ENCODE assay signal across 15 cellular contexts in the genomic region with DNA sequence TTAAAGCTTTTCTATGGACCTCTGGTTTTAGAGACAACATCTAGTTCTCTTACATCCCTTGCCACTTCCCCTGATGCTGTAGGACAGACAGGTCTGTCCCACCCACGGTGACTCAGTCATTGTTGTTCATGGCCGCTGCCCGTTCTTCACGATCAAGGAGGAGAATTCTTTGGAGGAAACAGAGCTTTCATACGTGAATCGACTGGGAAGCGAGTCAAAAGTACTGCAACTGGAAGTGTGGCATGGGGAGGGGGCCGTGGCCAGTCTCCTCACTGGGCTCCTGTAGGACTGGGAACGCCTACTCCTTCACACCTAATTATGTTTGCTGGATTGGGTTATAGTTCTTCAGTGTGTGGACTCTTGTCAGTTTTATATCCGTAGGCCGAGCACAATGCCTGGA. TPM values are rescaled to one million over a fixed set of nuclear protein-coding genes. Genes with fewer than 3 reads are reported as not detected.
A peak's percentile ranks its signal among the peaks of the same experiment; 100 is the strongest.
DNase-seq lines count a peak whose midpoint lies in the region; ATAC-seq, FAIRE-seq and TF ChIP-seq lines count a peak whose summit lies in the region.
"Had no signal": no experiment of that assay in that cellular context is flagged by ENCODE, and none has a peak within 500 bp of the region (broad histone marks: within the 10 kb centered on the region; RNA-seq: fewer than 3 reads in every experiment).

No MANE protein-coding gene starts in this region.

- H3K56ac ChIP-seq in H9 (ENCODE audit: insufficient read length, low read depth, low read length) = no peak overlapping the region

- intact Hi-C loops in PC-3 (cut with micrococcal nuclease) = no loop called here

- no peaks in the 10 kb centered on the region; a peak in 1 of 5 replicates for H3K9me3 Mint-ChIP-seq in H9

- no TSS peak for BruUV-seq in PC-3 (replicated peaks; lab: Mats Ljungman, UMichigan)

- H3K9ac ChIP-seq in H9 (ENCODE audit: extremely low read depth, insufficient read length, low read length) (no peak overlapping the region), PC-3 (ENCODE audit: low read length) (no peak overlapping the region), neural cell (ENCODE audit: low read length) (no peak overlapping the region)

- no peak overlapping the region for H3K4ac ChIP-seq in H9 (ENCODE audit: low read depth, low read length)

- POLR2A ChIA-PET in PC-3 (lab: Charles Lee; ENCODE audit: unreplicated experiment) = no interaction called here

- H3K27me3 ChIP-seq in H9 (ENCODE audit: insufficient read depth, low read length) (no peaks in the 10 kb centered on the region), PC-3 (ENCODE audit: low read length) (no peaks in the 10 kb centered on the region), neural cell (ENCODE audit: insufficient read depth, low read depth, low read length) (no peaks in the 10 kb centered on the region)

- no peak overlapping the region for H3K23ac ChIP-seq in H9 (ENCODE audit: insufficient read length, low read depth, low read length)

- no peak overlapping the region for H2BK12ac ChIP-seq in H9 (ENCODE audit: insufficient read length, low read depth, low read length)

- no peak overlapping the region for H3K27ac Mint-ChIP-seq in H9

- no peaks in the 10 kb centered on the region for H3K79me1 ChIP-seq in H9 (ENCODE audit: insufficient read depth, low read depth, low read length, poor library complexity, severe bottlenecking)

- no peak overlapping the region for H2BK20ac ChIP-seq in H9 (ENCODE audit: low read depth, low read length, poor library complexity, severe bottlenecking)

- H3K79me2 ChIP-seq in H9 (ENCODE audit: insufficient read depth, low read length) (no peaks in the 10 kb centered on the region), PC-3 (ENCODE audit: low read length) (peaks cover 3% of the 10 kb centered on the region), neural cell (replicated peaks; ENCODE audit: insufficient read depth, low read length) (peaks cover 8% of the 10 kb centered on the region)

- H3K4me3 Mint-ChIP-seq in H9 = no peak overlapping the region

- H2BK15ac ChIP-seq in H9 (ENCODE audit: low read depth, low read length) = no peak overlapping the region

- H3K4me1 Mint-ChIP-seq in H9 = peaks cover 13 to 17% of the 10 kb centered on the region in 2 experiments

- no peak for TF ChIP-seq EP300 in neural cell (conservative IDR thresholded peaks at IDR 0.05; ENCODE audit: poor library complexity, severe bottlenecking)

- no peak overlapping the region for H3K14ac ChIP-seq in H9 (ENCODE audit: insufficient read depth, low read length)

- H3K4me3 ChIP-seq in PC-3 (ENCODE audit: low read length) = no peak overlapping the region
- no peak overlapping the region for H3K4me3 ChIP-seq in neural cell (ENCODE audit: low read length)

- H4K8ac ChIP-seq in H9 (replicated peaks; ENCODE audit: insufficient read length, low read depth, low read length) = no peak overlapping the region

- H3K4me2 ChIP-seq in H9 (ENCODE audit: insufficient read depth, insufficient read length, low read length) (no peak overlapping the region), PC-3 (ENCODE audit: low read length) (peak overlapping the region; percentile 27), neural cell (ENCODE audit: low read length) (no peak overlapping the region)

- no peak overlapping the region for H4K5ac ChIP-seq in H9 (ENCODE audit: insufficient read length, low read depth, low read length)

- H3T11ph ChIP-seq in H9 (ENCODE audit: low read length) = no peak overlapping the region

- no peak for FAIRE-seq in RCC 7860 (lab: Jason Lieb, UNC)
- FAIRE-seq: GM18507 had no signal

- H3K36me3 Mint-ChIP-seq in H9 (ENCODE audit: insufficient read depth in 1 of 3, low read depth in 3 of 3) = no peaks in the 10 kb centered on the region

- CTCF ChIA-PET in PC-3 (lab: Charles Lee) = no interaction called here

- H3K27ac ChIP-seq in H9 (ENCODE audit: insufficient read length, low read depth, low read length) (no peak overlapping the region), PC-3 (ENCODE audit: low read length) (no peak overlapping the region), neural cell (ENCODE audit: low read length) (peak overlapping the region; percentile 25)

- H3F3A ChIP-seq in PC-3 (ENCODE audit: low read length, unreplicated experiment) (no peaks in the 10 kb centered on the region), neural cell (ENCODE audit: insufficient read depth, low read length, poor library complexity, severe bottlenecking) (no peaks in the 10 kb centered on the region)

- no peaks in the 10 kb centered on the region for H3K9me2 ChIP-seq in PC-3 (replicated peaks; ENCODE audit: low read length)
- no peaks in the 10 kb centered on the region for H3K9me2 ChIP-seq in neural cell (ENCODE audit: insufficient read depth, low read length)

- DNase-seq in H9 = no peak
- DNase-seq in PC-3 = peak; percentile 35
- peak; percentile 25 for DNase-seq in dermis blood vessel endothelial cell
- DNase-seq in GM19240 (ENCODE audit: insufficient read length, low spot score) = no peak
- no peak for DNase-seq in RCC 7860 (ENCODE audit: low spot score)
- DNase-seq in activated CD4-positive, CD25-positive, alpha-beta regulatory T cell (lab: John Stamatoyannopoulos, UW) = no peak
- DNase-seq: AML-193, Calu3, KBM-7, NCI-H1092, NCI-H345 had no signal

- no peak overlapping the region for H2AK5ac ChIP-seq in H9 (ENCODE audit: insufficient read length, low read length)

- H4K91ac ChIP-seq in H9 (ENCODE audit: insufficient read length, low read depth, low read length) = no peak overlapping the region

- H3K23me2 ChIP-seq in H9 (ENCODE audit: insufficient read length, low read depth, low read length, poor library complexity, severe bottlenecking) = peaks cover 4% of the 10 kb centered on the region

- H3K18ac ChIP-seq in H9 (ENCODE audit: insufficient read length, low read depth, low read length) = peak overlapping the region; percentile 36

- no peak for ATAC-seq in PC-3
- no peak for ATAC-seq in HG03196 (IDR thresholded peaks at IDR 0.05; ENCODE audit: unreplicated experiment)
- ATAC-seq: HCT116 had no signal

- H2AFZ ChIP-seq in H9 (ENCODE audit: low read length) = no peak overlapping the region
- peak overlapping the region; percentile 30 for H2AFZ ChIP-seq in PC-3 (ENCODE audit: low read length)
- no peak overlapping the region for H2AFZ ChIP-seq in neural cell (ENCODE audit: low read depth, low read length)

- no peak overlapping the region for H2BK5ac ChIP-seq in H9 (ENCODE audit: insufficient read length, low read length)

- no peak overlapping the region for H2BK120ac ChIP-seq in H9 (ENCODE audit: low read depth, low read length, poor library complexity, severe bottlenecking)

- H3K9me3 ChIP-seq in H9 (ENCODE audit: control insufficient read depth, low read depth, low read length) (no peaks in the 10 kb centered on the region), PC-3 (ENCODE audit: low read length) (no peaks in the 10 kb centered on the region), neural cell (ENCODE audit: low read length) (no peaks in the 10 kb centered on the region)

- H3K36me3 ChIP-seq in PC-3 (ENCODE audit: low read depth, low read length) (no peaks in the 10 kb centered on the region), neural cell (ENCODE audit: insufficient read depth, low read length) (no peaks in the 10 kb centered on the region)

- WGBS in H9 (ENCODE audit: extremely low coverage, insufficient read length, low lambda C conversion rate) = no CpG with 5 or more reads among the region's 11 CpGs

- TF ChIP-seq RAD21 in neural cell (conservative IDR thresholded peaks at IDR 0.05) = no peak

- H3K4me1 ChIP-seq in H9 (ENCODE audit: insufficient read depth, low read length) (no peaks in the 10 kb centered on the region), PC-3 (ENCODE audit: insufficient read depth, low read length) (peaks cover 5% of the 10 kb centered on the region; the same call in 1 of the 2 replicates)

- H3K27me3 Mint-ChIP-seq in H9 (ENCODE audit: low read depth) = peaks cover 9% of the 10 kb centered on the region

- no peaks in the 10 kb centered on the region for H4K20me1 ChIP-seq in H9 (ENCODE audit: control insufficient read depth, insufficient read depth, insufficient read length)
- no peaks in the 10 kb centered on the region for H4K20me1 ChIP-seq in PC-3 (ENCODE audit: low read length)
- H4K20me1 ChIP-seq in neural cell (ENCODE audit: insufficient read depth) = no peaks in the 10 kb centered on the region

- TF ChIP-seq CTCF in H9 (conservative IDR thresholded peaks at IDR 0.05) = no peak
- TF ChIP-seq CTCF in PC-3 (conservative IDR thresholded peaks at IDR 0.05; ENCODE audit: low read depth, low read length) = no peak
- no peak for TF ChIP-seq CTCF in neural cell (IDR thresholded peaks at IDR 0.05; ENCODE audit: poor library complexity, severe bottlenecking)

TF ChIP-seq in neural cell, 6 proteins besides CTCF, POLR2A, EP300 and RAD21 (continues in another document):
- TF ChIP-seq TAF1 (IDR thresholded peaks at IDR 0.05; ENCODE audit: low read depth) = no peak

RNA-seq across cellular contexts. Expression of a gene that starts 4.4 kb away (rescaled TPM):
- total RNA-seq in H9 (2021) (34.8 and 37.7 TPM in 2 replicates), PC-3 (2014; rRNA removed) (34.2 and 38.3 TPM in 2 replicates), dermis blood vessel endothelial cell (14.0 and 15.0 TPM in 2 replicates)
- 60.7 and 64.4 TPM in 2 replicates for polyA plus RNA-seq in neural cell
- polyA minus RNA-seq in neural cell = 67.8 and 75.7 TPM in 2 replicates

RNA-seq across cellular contexts. Expression of a gene that starts 13.2 kb away (rescaled TPM):
- total RNA-seq in H9 (2021) (0.31 TPM in 1 of 2 replicates, not detected in the other), PC-3 (2014; rRNA removed) (0.51 and 0.98 TPM in 2 replicates), dermis blood vessel endothelial cell (not detected in 2 replicates)
- 0.58 and 1.3 TPM in 2 replicates for polyA plus RNA-seq in neural cell
- polyA minus RNA-seq in neural cell = 0.58 and 0.73 TPM in 2 replicates

Comparison
In these comparisons a context has a peak if more than half of its experiments do, and no peak if none do; other contexts are left out.
1. DNase-seq: peak in PC-3 (single experiment) and dermis blood vessel endothelial cell (single experiment); none in H9 (single experiment), GM19240 (single experiment), RCC 7860 (single experiment) and activated CD4-positive, CD25-positive, alpha-beta regulatory T cell (0 of 4).